ENCODE assay signal across 7 cellular contexts in the genomic region with DNA sequence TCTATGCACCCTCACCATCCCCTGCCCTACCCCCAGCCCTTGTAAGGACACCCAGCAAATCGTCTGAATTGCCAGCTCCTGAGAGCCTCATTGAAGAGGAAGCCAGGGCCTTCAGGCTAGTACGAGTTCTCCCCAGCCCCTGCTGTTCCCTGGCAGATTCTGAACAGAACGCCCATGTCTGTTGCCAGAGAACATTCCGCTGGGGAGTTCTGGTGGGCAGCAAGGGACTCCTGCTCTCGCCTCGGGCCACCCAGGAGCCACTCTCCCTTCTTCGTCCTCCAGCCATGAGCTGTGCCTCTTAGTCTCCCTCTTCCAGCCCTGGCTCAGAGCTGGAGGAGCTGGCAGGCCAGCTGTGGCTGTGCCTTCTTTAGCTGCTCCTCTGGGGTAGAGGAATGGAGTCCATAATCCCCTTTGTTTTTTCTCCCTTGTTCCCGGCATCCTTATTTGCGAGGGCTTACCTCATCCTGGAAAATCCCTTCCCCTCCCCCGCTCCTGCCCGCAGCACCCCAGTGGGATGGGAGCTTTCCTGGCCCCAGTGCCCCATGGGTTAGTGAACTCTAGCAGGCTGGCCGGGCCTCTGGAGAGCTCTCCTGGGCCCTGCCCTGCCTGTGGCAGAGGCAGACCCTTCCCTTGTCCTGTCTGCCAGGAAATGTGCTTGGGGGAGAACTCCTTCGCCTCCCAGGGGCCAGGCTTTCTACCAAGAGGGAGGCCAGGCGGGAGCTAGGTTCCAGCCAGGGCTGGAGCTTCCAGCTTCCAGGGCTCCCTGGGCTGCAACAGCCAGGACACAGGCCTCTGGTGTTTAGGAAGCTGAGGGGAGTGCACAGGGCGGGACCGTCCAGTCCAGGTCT. TPM values are rescaled to one million over a fixed set of nuclear protein-coding genes. Genes with fewer than 3 reads are reported as not detected.
A peak's percentile ranks its signal among the peaks of the same experiment; 100 is the strongest.
DNase-seq lines count a peak whose midpoint lies in the region; ATAC-seq and TF ChIP-seq lines count a peak whose summit lies in the region.

No MANE protein-coding gene starts in this region.

- H3K4me3 Mint-ChIP-seq in stimulated activated naive B cell treated with anti-CD40 and anti-IgM and Interleukin-4, amounts not matched to agents 10 μg/mL and 1 μg/mL and 100 μg/mL, for 72 hours: no peak overlapping the region

- TF ChIP-seq POLR2A in right lobe of liver (IDR thresholded peaks at IDR 0.05) (no peak), transverse colon (IDR thresholded peaks at IDR 0.05) (no peak)

- intact Hi-C loops in right lobe of liver (cut with DNase I): no loop called here
- intact Hi-C loops in transverse colon (cut with DNase I; ENCODE audit: low total_unique reads): no loop called here

- DNase-seq in MG63 (peak; percentile 59), coronary artery (ENCODE audit: low spot score) (no peak), right lobe of liver (peak in 2 of 3 donors; percentile 84 to 88), transverse colon (no peak), COR-L47 (lab: John Stamatoyannopoulos, UW) (no peak)
- no peak for DNase-seq in stimulated activated naive B cell treated with anti-CD40 and anti-IgM and Interleukin-4, amounts not matched to agents 10 μg/mL and 1 μg/mL and 100 μg/mL, for 72 hours

- no peaks in the 10 kb centered on the region for H3K9me3 Mint-ChIP-seq in stimulated activated naive B cell treated with anti-CD40 and anti-IgM and Interleukin-4, amounts not matched to agents 10 μg/mL and 1 μg/mL and 100 μg/mL, for 72 hours

- ATAC-seq in right lobe of liver (peak; percentile 75 to 92 (median 88)), HG02981 (IDR thresholded peaks at IDR 0.05; ENCODE audit: unreplicated experiment) (no peak)
- ATAC-seq in stimulated activated naive B cell treated with anti-CD40 and anti-IgM and Interleukin-4, amounts not matched to agents 10 μg/mL and 1 μg/mL and 100 μg/mL, for 72 hours (replicated peaks): no peak

- H3K36me3 ChIP-seq in MG63 (peaks cover 9% of the 10 kb centered on the region), right lobe of liver (no peaks in the 10 kb centered on the region), transverse colon (no peaks in the 10 kb centered on the region)

- H3K27me3 ChIP-seq in MG63: no peaks in the 10 kb centered on the region
- H3K27me3 ChIP-seq in right lobe of liver: no peaks in the 10 kb centered on the region
- H3K27me3 ChIP-seq in transverse colon: no peaks in the 10 kb centered on the region

- WGBS in right lobe of liver (ENCODE audit: insufficient coverage, low coverage, low lambda C conversion rate, missing lambda C conversion rate): 50% methylated on average over 9 of the region's 16 CpGs
- 56% methylated on average over 14 of the region's 16 CpGs; no CpG with 5 or more reads in 1 of the 2 donors for WGBS in transverse colon (ENCODE audit: low coverage in 1 of 2), 2 donors

- H3K4me1 ChIP-seq in right lobe of liver (peaks cover 0 to 25% (median 8%) of the 10 kb centered on the region in 4 donors), transverse colon (peaks cover 29 to 56% (median 43%) of the 10 kb centered on the region in 4 donors)

- in situ Hi-C loops in transverse colon (cut with MboI; ENCODE audit: low pct_ligation_motif_present in 1 of 4, low pct_unique_long_range_greater_than_20kb in 1 of 4, low sequenced_read_pairs in 3 of 4): no loop called here

- no peak overlapping the region for H3K27ac Mint-ChIP-seq in stimulated activated naive B cell treated with anti-CD40 and anti-IgM and Interleukin-4, amounts not matched to agents 10 μg/mL and 1 μg/mL and 100 μg/mL, for 72 hours

- H3K27ac ChIP-seq in coronary artery: peak overlapping the region; percentile 82 to 86
- H3K27ac ChIP-seq in right lobe of liver: peak overlapping the region; percentile 27 to 93 (median 73)
- peak overlapping the region; percentile 82 to 93 (median 87) for H3K27ac ChIP-seq in transverse colon

- H3K36me3 Mint-ChIP-seq in stimulated activated naive B cell treated with anti-CD40 and anti-IgM and Interleukin-4, amounts not matched to agents 10 μg/mL and 1 μg/mL and 100 μg/mL, for 72 hours: peaks cover 13 to 17% of the 10 kb centered on the region in 2 donors

- H3K27me3 Mint-ChIP-seq in stimulated activated naive B cell treated with anti-CD40 and anti-IgM and Interleukin-4, amounts not matched to agents 10 μg/mL and 1 μg/mL and 100 μg/mL, for 72 hours: no peaks in the 10 kb centered on the region

- TF ChIP-seq CTCF in coronary artery (IDR thresholded peaks at IDR 0.05) (no peak), right lobe of liver (IDR thresholded peaks at IDR 0.05) (no peak), transverse colon (IDR thresholded peaks at IDR 0.05) (no peak)

- H3K9me3 ChIP-seq in MG63 (no peaks in the 10 kb centered on the region), right lobe of liver (no peaks in the 10 kb centered on the region), transverse colon (no peaks in the 10 kb centered on the region)

- H3K4me1 Mint-ChIP-seq in stimulated activated naive B cell treated with anti-CD40 and anti-IgM and Interleukin-4, amounts not matched to agents 10 μg/mL and 1 μg/mL and 100 μg/mL, for 72 hours: peaks cover 18 to 19% of the 10 kb centered on the region in 2 donors

- TF ChIP-seq EP300 in transverse colon (IDR thresholded peaks at IDR 0.05; ENCODE audit: low read depth): no peak

- H3K4me3 ChIP-seq in MG63: no peak overlapping the region
- H3K4me3 ChIP-seq in coronary artery: no peak overlapping the region
- no peak overlapping the region for H3K4me3 ChIP-seq in right lobe of liver
- H3K4me3 ChIP-seq in transverse colon: no peak overlapping the region

RNA-seq across cellular contexts. Expression of a gene that starts 16.6 kb away (rescaled TPM):
- 27.8 and 40.9 TPM in 2 replicates for total RNA-seq in MG63 (2014; rRNA removed; shearing (Covaris generic); ENCODE audit: low replicate concordance)
- total RNA-seq in right lobe of liver (10 to 100 TPM; 34.7 to 99.8 (median 41.2) TPM), transverse colon (100 to 1,000 TPM in 1 of 4 donors, 10 to 100 TPM in 3; 59.1 to 108 (median 66.8) TPM)

Comparison
In these comparisons a context has a peak if more than half of its experiments do, and no peak if none do; other contexts are left out.
1. DNase-seq: peak in MG63 (single experiment) and right lobe of liver (2 of 3); none in coronary artery (single experiment), transverse colon (single experiment), COR-L47 (single experiment) and stimulated activated naive B cell treated with anti-CD40 and anti-IgM and Interleukin-4, amounts not matched to agents 10 μg/mL and 1 μg/mL and 100 μg/mL, for 72 hours (single experiment).
2. ATAC-seq: peak in right lobe of liver (4 of 4); none in HG02981 (single experiment) and stimulated activated naive B cell treated with anti-CD40 and anti-IgM and Interleukin-4, amounts not matched to agents 10 μg/mL and 1 μg/mL and 100 μg/mL, for 72 hours (0 of 2).
3. Peak in every context shown above with its lines, with median percentiles within 50 percentile points of each other: H3K27ac ChIP-seq.